In genomic region chr10:1398626-1399410, GRCh38 we compare ENCODE assay signal across 20 cellular contexts.
DNase-seq lines count a peak whose midpoint lies in the region; ATAC-seq and TF ChIP-seq lines count a peak whose summit lies in the region.
"Had no signal": no experiment of that assay in that cellular context is flagged by ENCODE, and none has a peak within 500 bp of the region (broad histone marks: within the 10 kb centered on the region; RNA-seq: fewer than 3 reads in every experiment).

No MANE protein-coding gene starts in this region.

- H3K27ac Mint-ChIP-seq in glutamatergic neuron (ENCODE audit: unreplicated experiment): peak overlapping the region; percentile 72
- H3K27ac Mint-ChIP-seq: B cell had no signal

- H3K27me3 Mint-ChIP-seq in glutamatergic neuron (ENCODE audit: unreplicated experiment): peaks cover 7% of the 10 kb centered on the region

- no peak for TF ChIP-seq POLR2A in vagina (IDR thresholded peaks at IDR 0.05)

- TF ChIP-seq CTCF in glutamatergic neuron (IDR thresholded peaks at IDR 0.05; ENCODE audit: partially characterized antibody, unreplicated experiment): no peak
- no peak for TF ChIP-seq CTCF in vagina (IDR thresholded peaks at IDR 0.05)
- TF ChIP-seq CTCF in GM13977 (IDR thresholded peaks at IDR 0.05; ENCODE audit: extremely low read depth, insufficient read depth, missing control alignments): no peak

- peak overlapping the region; percentile 14 for H3K4me3 Mint-ChIP-seq in glutamatergic neuron (ENCODE audit: unreplicated experiment)
- H3K4me3 Mint-ChIP-seq: B cell had no signal

- H3K9me3 ChIP-seq in vagina: no peaks in the 10 kb centered on the region
- no peaks in the 10 kb centered on the region for H3K9me3 ChIP-seq in HAP-1

- peak; percentile 19 for DNase-seq in activated CD8-positive, alpha-beta memory T cell treated with anti-CD3 and anti-CD28 coated beads for 24 hours
- no peak for DNase-seq in activated CD8-positive, alpha-beta memory T cell treated with anti-CD3 and anti-CD28 coated beads, Interleukin-2, amount 50 U/mL, for 4 hours
- DNase-seq in activated CD8-positive, alpha-beta memory T cell treated with anti-CD3 and anti-CD28 coated beads, Interleukin-2, amount 50 U/mL, for 48 hours: peak; percentile 13
- DNase-seq in glutamatergic neuron: no peak
- DNase-seq in vagina (ENCODE audit: extremely low spot score in 2 of 2): peak; percentile 55 to 64
- no peak for DNase-seq in GM13977 (ENCODE audit: low spot score)
- DNase-seq in HAP-1 (ENCODE audit: low spot score in 2 of 2): no peak
- DNase-seq: 8988T, DMS 273 treated with DMSO at 0.1 percent for 48 hours, GM23248, KG1, MV-4-11, NCI-H187, NCI-H2107, NCI-H524, NCI-H82, OCI-M1, SHP77 treated with DMSO at 0.1 percent for 48 hours had no signal

- no peaks in the 10 kb centered on the region for H3K27me3 ChIP-seq in vagina
- no peaks in the 10 kb centered on the region for H3K27me3 ChIP-seq in HAP-1 (ENCODE audit: low read depth)

- ATAC-seq in HG03108 (IDR thresholded peaks at IDR 0.05; ENCODE audit: unreplicated experiment): no peak

- no peaks in the 10 kb centered on the region for H3K36me3 Mint-ChIP-seq in glutamatergic neuron (ENCODE audit: unreplicated experiment)

- peaks cover 41% of the 10 kb centered on the region for H3K4me1 Mint-ChIP-seq in glutamatergic neuron (ENCODE audit: low read depth, unreplicated experiment)
- H3K4me1 Mint-ChIP-seq: B cell had no signal

- H3K4me3 ChIP-seq in vagina: no peak overlapping the region
- no peak overlapping the region for H3K4me3 ChIP-seq in HAP-1
- H3K4me3 ChIP-seq: GM23248 had no signal

- H3K9me3 Mint-ChIP-seq in glutamatergic neuron (ENCODE audit: unreplicated experiment): peaks cover 12% of the 10 kb centered on the region

- in situ Hi-C loops in GM13977 (cut with MboI; ENCODE audit: low pct_unique_long_range_greater_than_20kb, low sequenced_read_pairs, unreplicated experiment) (no loop called here), HAP-1 (cut with MboI; ENCODE audit: low sequenced_read_pairs) (no loop called here)

- H3K4me1 ChIP-seq in vagina: no peaks in the 10 kb centered on the region
- H3K4me1 ChIP-seq in HAP-1: no peaks in the 10 kb centered on the region

- no peak overlapping the region for H3K27ac ChIP-seq in vagina
- H3K27ac ChIP-seq: GM23248 had no signal

- H3K36me3 ChIP-seq in vagina (no peaks in the 10 kb centered on the region), HAP-1 (replicated peaks) (no peaks in the 10 kb centered on the region)

- intact Hi-C loops in vagina (cut with DNase I): no loop called here

Comparison
In these comparisons a context has a peak if more than half of its experiments do, and no peak if none do; other contexts are left out.
1. DNase-seq: peak in activated CD8-positive, alpha-beta memory T cell treated with anti-CD3 and anti-CD28 coated beads for 24 hours (single experiment), activated CD8-positive, alpha-beta memory T cell treated with anti-CD3 and anti-CD28 coated beads, Interleukin-2, amount 50 U/mL, for 48 hours (single experiment) and vagina (2 of 2); none in activated CD8-positive, alpha-beta memory T cell treated with anti-CD3 and anti-CD28 coated beads, Interleukin-2, amount 50 U/mL, for 4 hours (single experiment), glutamatergic neuron (single experiment), GM13977 (single experiment) and HAP-1 (0 of 2).